8 cellular contexts compared by ENCODE assay signal in genomic region chr11:72782081-72782920, GRCh38. TPM values are rescaled to one million over a fixed set of nuclear protein-coding genes. Genes with fewer than 3 reads are reported as not detected.
DNase-seq lines count a peak whose midpoint lies in the region; ATAC-seq and TF ChIP-seq lines count a peak whose summit lies in the region.

No MANE protein-coding gene starts in this region.

- no peaks in the 10 kb centered on the region for H3K79me2 ChIP-seq in DND-41 (ENCODE audit: insufficient read depth, low read length)

- H3K27ac ChIP-seq in DND-41 (ENCODE audit: low read length) (no peak overlapping the region), temporal lobe (ENCODE audit: low read depth, low read length) (peak overlapping the region; percentile 30)

- peak overlapping the region; percentile 6 for H3K27ac Mint-ChIP-seq in activated T-helper 17 cell treated with anti-CD3 and anti-CD28 coated beads, Interleukin-2, amount 50 U/mL, for 72 hours

- ATAC-seq in DND-41 (ENCODE audit: insufficient read depth, low read depth), result peak; percentile 29
- peak; percentile 20 for ATAC-seq in activated T-helper 17 cell treated with anti-CD3 and anti-CD28 coated beads, Interleukin-2, amount 50 U/mL, for 72 hours (replicated peaks)

- H3K9ac ChIP-seq in DND-41 (ENCODE audit: low read depth, low read length), result peak overlapping the region; percentile 3; the same call in 1 of the 2 replicates

- H3K4me3 Mint-ChIP-seq in activated T-helper 17 cell treated with anti-CD3 and anti-CD28 coated beads, Interleukin-2, amount 50 U/mL, for 72 hours, result peak overlapping the region; percentile 70

- peak overlapping the region; percentile 55 for H2AFZ ChIP-seq in DND-41 (ENCODE audit: low read depth, low read length)

- peaks cover 6% of the 10 kb centered on the region for H4K20me1 ChIP-seq in DND-41 (ENCODE audit: insufficient read depth, low read length)

- H3K36me3 ChIP-seq in DND-41 (ENCODE audit: insufficient read depth, low read length) (no peaks in the 10 kb centered on the region), kidney epithelial cell (ENCODE audit: control insufficient read depth, insufficient read depth, low read length) (no peaks in the 10 kb centered on the region)

- H3K9me3 ChIP-seq in DND-41 (ENCODE audit: insufficient read depth, low read length, severe bottlenecking), result no peaks in the 10 kb centered on the region

- TF ChIP-seq CTCF in DND-41 (IDR thresholded peaks at IDR 0.05; ENCODE audit: borderline replicate concordance, extremely low read depth, low read length, poor library complexity, severe bottlenecking) (no peak), kidney epithelial cell (IDR thresholded peaks at IDR 0.05; ENCODE audit: insufficient read depth, low read length, poor library complexity, severe bottlenecking) (no peak)

- DNase-seq in DND-41 (no peak), HuH-7.5 (ENCODE audit: low spot score) (peak; percentile 56), kidney epithelial cell (ENCODE audit: low read depth) (no peak), RPMI8226 (no peak), dedifferentiated amniotic fluid mesenchymal stem cell (ENCODE audit: extremely low spot score) (no peak), NAMALWA (ENCODE audit: low spot score) (no peak)

- no peaks in the 10 kb centered on the region for H3K27me3 ChIP-seq in DND-41 (ENCODE audit: insufficient read depth, low read length, poor library complexity)
- no peaks in the 10 kb centered on the region for H3K27me3 ChIP-seq in kidney epithelial cell (ENCODE audit: control insufficient read depth, insufficient read depth, low read length)

- H3K27me3 Mint-ChIP-seq in activated T-helper 17 cell treated with anti-CD3 and anti-CD28 coated beads, Interleukin-2, amount 50 U/mL, for 72 hours, result no peaks in the 10 kb centered on the region

- peak overlapping the region in 1 of 2 experiments; percentile 51; a peak in 2 of 4 replicates for H3K4me3 ChIP-seq in DND-41 (ENCODE audit: low read depth in 1 of 2, low read length in 2 of 2)
- H3K4me3 ChIP-seq in kidney epithelial cell (ENCODE audit: low read depth, low read length), result peak overlapping the region; percentile 49

- H3K36me3 Mint-ChIP-seq in activated T-helper 17 cell treated with anti-CD3 and anti-CD28 coated beads, Interleukin-2, amount 50 U/mL, for 72 hours (ENCODE audit: low read depth), result no peaks in the 10 kb centered on the region

- peaks cover 17% of the 10 kb centered on the region for H3K4me1 Mint-ChIP-seq in activated T-helper 17 cell treated with anti-CD3 and anti-CD28 coated beads, Interleukin-2, amount 50 U/mL, for 72 hours

- no peaks in the 10 kb centered on the region for H3K9me3 Mint-ChIP-seq in activated T-helper 17 cell treated with anti-CD3 and anti-CD28 coated beads, Interleukin-2, amount 50 U/mL, for 72 hours

- peaks cover 12% of the 10 kb centered on the region for H3K4me1 ChIP-seq in DND-41 (ENCODE audit: insufficient read depth, low read length)

- peak overlapping the region; percentile 62 for H3K4me2 ChIP-seq in DND-41 (ENCODE audit: insufficient read depth, low read length)

RNA-seq across cellular contexts. Expression of gene STARD10, which starts 11.5 kb away (rescaled TPM):
- total RNA-seq in activated T-helper 17 cell treated with anti-CD3 and anti-CD28 coated beads, Interleukin-2, amount 50 U/mL, for 72 hours, result 10 to 100 TPM in 1 of 2 donors, 1 to 10 TPM in 1; 7.7 to 16.4 TPM
- total RNA-seq in kidney epithelial cell (94.8 and 128 TPM in 2 replicates), temporal lobe (18.9 TPM)

RNA-seq across cellular contexts. Expression of gene ARAP1, which starts 30.1 kb away (rescaled TPM):
- 100 to 1,000 TPM in 1 of 2 donors, 10 to 100 TPM in 1; 98.0 to 216 TPM for total RNA-seq in activated T-helper 17 cell treated with anti-CD3 and anti-CD28 coated beads, Interleukin-2, amount 50 U/mL, for 72 hours
- total RNA-seq in kidney epithelial cell (92.3 and 97.1 TPM in 2 replicates), temporal lobe (30.0 TPM)

RNA-seq across cellular contexts. Expression of gene ATG16L2, which starts 31.9 kb away (rescaled TPM):
- 100 to 1,000 TPM in 1 of 2 donors, 10 to 100 TPM in 1; 85.3 to 127 TPM for total RNA-seq in activated T-helper 17 cell treated with anti-CD3 and anti-CD28 coated beads, Interleukin-2, amount 50 U/mL, for 72 hours
- 12.8 and 24.3 TPM in 2 replicates for total RNA-seq in kidney epithelial cell
- 4.7 TPM for total RNA-seq in temporal lobe
